In genomic region chr16:4517812-4518211, GRCh38 we compare ENCODE assay signal across 8 cellular contexts. TPM values are rescaled to one million over a fixed set of nuclear protein-coding genes. Genes with fewer than 3 reads are reported as not detected.
DNase-seq lines count a peak whose midpoint lies in the region; ATAC-seq and TF ChIP-seq lines count a peak whose summit lies in the region.

No MANE protein-coding gene starts in this region.

- no peaks in the 10 kb centered on the region for H3K9me2 ChIP-seq in Loucy (replicated peaks; ENCODE audit: low read depth, low read length)

- H3K9me3 ChIP-seq in Loucy (ENCODE audit: insufficient read depth, low read depth, low read length) = no peaks in the 10 kb centered on the region

- H3K4me2 ChIP-seq in Loucy (ENCODE audit: low read depth, low read length, poor library complexity, severe bottlenecking) = no peak overlapping the region

- intact Hi-C loops in activated T-helper 2 cell treated with anti-CD3 and anti-CD28 coated beads, Interferon-gamma antibody, Interleukin-2, Interleukin-4, amounts not matched to agents 10 μg/mL and 5 μg/mL and 100 μg/mL, durations not matched to agents 14 hours and 24 hours and 36 hours (cut with micrococcal nuclease) = loop anchor here (1.0 kb wide), 1 partner anchor 30 kb away; no protein-coding TSS in a partner anchor

- H3K27ac Mint-ChIP-seq in activated T-helper 17 cell treated with anti-CD3 and anti-CD28 coated beads, Interleukin-2, amount 50 U/mL, for 72 hours = no peak overlapping the region
- no peak overlapping the region for H3K27ac Mint-ChIP-seq in activated T-helper 2 cell treated with anti-CD3 and anti-CD28 coated beads, Interferon-gamma antibody, Interleukin-2, Interleukin-4, amounts not matched to agents 10 μg/mL and 5 μg/mL and 100 μg/mL, durations not matched to agents 14 hours and 24 hours and 36 hours

- H3K27me3 ChIP-seq in Loucy (ENCODE audit: insufficient read depth, low read length, poor library complexity, severe bottlenecking) (no peaks in the 10 kb centered on the region), kidney epithelial cell (ENCODE audit: control insufficient read depth, insufficient read depth, low read length) (no peaks in the 10 kb centered on the region)

- no peaks in the 10 kb centered on the region for H3K9me3 Mint-ChIP-seq in activated T-helper 17 cell treated with anti-CD3 and anti-CD28 coated beads, Interleukin-2, amount 50 U/mL, for 72 hours
- no peaks in the 10 kb centered on the region for H3K9me3 Mint-ChIP-seq in activated T-helper 2 cell treated with anti-CD3 and anti-CD28 coated beads, Interferon-gamma antibody, Interleukin-2, Interleukin-4, amounts not matched to agents 10 μg/mL and 5 μg/mL and 100 μg/mL, durations not matched to agents 14 hours and 24 hours and 36 hours

- H2AFZ ChIP-seq in Loucy (ENCODE audit: low read length) = no peak overlapping the region

- no peak overlapping the region for H3K4me3 Mint-ChIP-seq in activated T-helper 17 cell treated with anti-CD3 and anti-CD28 coated beads, Interleukin-2, amount 50 U/mL, for 72 hours
- H3K4me3 Mint-ChIP-seq in activated T-helper 2 cell treated with anti-CD3 and anti-CD28 coated beads, Interferon-gamma antibody, Interleukin-2, Interleukin-4, amounts not matched to agents 10 μg/mL and 5 μg/mL and 100 μg/mL, durations not matched to agents 14 hours and 24 hours and 36 hours (ENCODE audit: low read depth) = no peak overlapping the region

- no peaks in the 10 kb centered on the region for H3K36me3 ChIP-seq in Loucy (ENCODE audit: insufficient read depth, low read length)
- H3K36me3 ChIP-seq in kidney epithelial cell (ENCODE audit: control insufficient read depth, insufficient read depth, low read length) = no peaks in the 10 kb centered on the region

- no peaks in the 10 kb centered on the region for H4K20me1 ChIP-seq in Loucy (ENCODE audit: insufficient read depth, low read length, poor library complexity, severe bottlenecking)

- H3K4me1 Mint-ChIP-seq in activated T-helper 17 cell treated with anti-CD3 and anti-CD28 coated beads, Interleukin-2, amount 50 U/mL, for 72 hours = peaks cover 23% of the 10 kb centered on the region
- H3K4me1 Mint-ChIP-seq in activated T-helper 2 cell treated with anti-CD3 and anti-CD28 coated beads, Interferon-gamma antibody, Interleukin-2, Interleukin-4, amounts not matched to agents 10 μg/mL and 5 μg/mL and 100 μg/mL, durations not matched to agents 14 hours and 24 hours and 36 hours (ENCODE audit: low read depth) = peaks cover 30% of the 10 kb centered on the region

- H3K4me1 ChIP-seq in Loucy (ENCODE audit: insufficient read depth, low read length, poor library complexity, severe bottlenecking) = peaks cover 23% of the 10 kb centered on the region

- H3K27me3 Mint-ChIP-seq in activated T-helper 17 cell treated with anti-CD3 and anti-CD28 coated beads, Interleukin-2, amount 50 U/mL, for 72 hours = no peaks in the 10 kb centered on the region
- H3K27me3 Mint-ChIP-seq in activated T-helper 2 cell treated with anti-CD3 and anti-CD28 coated beads, Interferon-gamma antibody, Interleukin-2, Interleukin-4, amounts not matched to agents 10 μg/mL and 5 μg/mL and 100 μg/mL, durations not matched to agents 14 hours and 24 hours and 36 hours (ENCODE audit: low read depth) = no peaks in the 10 kb centered on the region

- ATAC-seq in activated T-helper 17 cell treated with anti-CD3 and anti-CD28 coated beads, Interleukin-2, amount 50 U/mL, for 72 hours (replicated peaks) = peak; percentile 30
- no peak for ATAC-seq in GM18873 (IDR thresholded peaks at IDR 0.05; ENCODE audit: low FRiP score, unreplicated experiment)

- H3F3A ChIP-seq in Loucy (ENCODE audit: low read depth) = no peaks in the 10 kb centered on the region

- H3K79me2 ChIP-seq in Loucy (ENCODE audit: insufficient read depth, low read length) = peaks cover 15% of the 10 kb centered on the region; the same call in 1 of the 2 replicates

- H3K4me3 ChIP-seq in Loucy (ENCODE audit: low read length, poor library complexity, severe bottlenecking) (no peak overlapping the region), kidney epithelial cell (ENCODE audit: low read depth, low read length) (no peak overlapping the region)

- DNase-seq in EL (peak; percentile 38), kidney epithelial cell (ENCODE audit: low read depth) (no peak), NOMO-1 treated with DMSO at 0.1 percent for 48 hours (lab: John Stamatoyannopoulos, UW; ENCODE audit: unreplicated experiment) (no peak), hepatic stellate cell (ENCODE audit: low spot score) (no peak)
- DNase-seq in activated T-helper 2 cell treated with anti-CD3 and anti-CD28 coated beads, Interferon-gamma antibody, Interleukin-2, Interleukin-4, amounts not matched to agents 10 μg/mL and 5 μg/mL and 100 μg/mL, durations not matched to agents 14 hours and 24 hours and 36 hours (ENCODE audit: low spot score) = no peak

- H3K9ac ChIP-seq in Loucy (ENCODE audit: low read depth, low read length, poor library complexity, severe bottlenecking) = peak overlapping the region; percentile 12

- peaks cover 19% of the 10 kb centered on the region for H3K36me3 Mint-ChIP-seq in activated T-helper 17 cell treated with anti-CD3 and anti-CD28 coated beads, Interleukin-2, amount 50 U/mL, for 72 hours (ENCODE audit: low read depth)
- H3K36me3 Mint-ChIP-seq in activated T-helper 2 cell treated with anti-CD3 and anti-CD28 coated beads, Interferon-gamma antibody, Interleukin-2, Interleukin-4, amounts not matched to agents 10 μg/mL and 5 μg/mL and 100 μg/mL, durations not matched to agents 14 hours and 24 hours and 36 hours (ENCODE audit: low read depth) = peaks cover 21% of the 10 kb centered on the region

- TF ChIP-seq CTCF in Loucy (conservative IDR thresholded peaks at IDR 0.05; ENCODE audit: low read length) = peak; percentile 66
- TF ChIP-seq CTCF in kidney epithelial cell (IDR thresholded peaks at IDR 0.05; ENCODE audit: insufficient read depth, low read length, poor library complexity, severe bottlenecking) = peak; percentile 76

RNA-seq across cellular contexts. Expression of gene CDIP1, which starts 20.8 kb away (rescaled TPM):
- total RNA-seq in activated T-helper 17 cell treated with anti-CD3 and anti-CD28 coated beads, Interleukin-2, amount 50 U/mL, for 72 hours = 10 to 100 TPM; 24.5 to 31.2 TPM
- 14.1 and 16.8 TPM in 2 replicates for total RNA-seq in kidney epithelial cell
- total RNA-seq in activated T-helper 2 cell treated with anti-CD3 and anti-CD28 coated beads, Interferon-gamma antibody, Interleukin-2, Interleukin-4, amounts not matched to agents 10 μg/mL and 5 μg/mL and 100 μg/mL, durations not matched to agents 14 hours and 24 hours and 36 hours = 46.0 and 47.9 TPM in 2 replicates

RNA-seq across cellular contexts. Expression of gene C16orf96, which starts 38.3 kb away (rescaled TPM):
- not detected for total RNA-seq in activated T-helper 17 cell treated with anti-CD3 and anti-CD28 coated beads, Interleukin-2, amount 50 U/mL, for 72 hours
- total RNA-seq in kidney epithelial cell = not detected in 2 replicates
- 0.05 TPM in 1 of 2 replicates, not detected in the other for total RNA-seq in activated T-helper 2 cell treated with anti-CD3 and anti-CD28 coated beads, Interferon-gamma antibody, Interleukin-2, Interleukin-4, amounts not matched to agents 10 μg/mL and 5 μg/mL and 100 μg/mL, durations not matched to agents 14 hours and 24 hours and 36 hours

RNA-seq across cellular contexts. Expression of gene HMOX2, which starts 41.6 kb away (rescaled TPM):
- total RNA-seq in activated T-helper 17 cell treated with anti-CD3 and anti-CD28 coated beads, Interleukin-2, amount 50 U/mL, for 72 hours = 10 to 100 TPM; 60.0 to 92.1 TPM
- total RNA-seq in kidney epithelial cell = 64.4 and 72.6 TPM in 2 replicates
- total RNA-seq in activated T-helper 2 cell treated with anti-CD3 and anti-CD28 coated beads, Interferon-gamma antibody, Interleukin-2, Interleukin-4, amounts not matched to agents 10 μg/mL and 5 μg/mL and 100 μg/mL, durations not matched to agents 14 hours and 24 hours and 36 hours = 70.2 and 75.2 TPM in 2 replicates

RNA-seq across cellular contexts. Expression of gene NMRAL1, which starts 43.4 kb away (rescaled TPM):
- 10 to 100 TPM; 56.5 to 63.2 TPM for total RNA-seq in activated T-helper 17 cell treated with anti-CD3 and anti-CD28 coated beads, Interleukin-2, amount 50 U/mL, for 72 hours
- 55.2 and 59.5 TPM in 2 replicates for total RNA-seq in kidney epithelial cell
- 30.7 and 35.2 TPM in 2 replicates for total RNA-seq in activated T-helper 2 cell treated with anti-CD3 and anti-CD28 coated beads, Interferon-gamma antibody, Interleukin-2, Interleukin-4, amounts not matched to agents 10 μg/mL and 5 μg/mL and 100 μg/mL, durations not matched to agents 14 hours and 24 hours and 36 hours
